In genomic region chr9:16368425-16369087, GRCh38 we compare ENCODE assay signal across 10 cellular contexts.
DNase-seq lines count a peak whose midpoint lies in the region; ATAC-seq, FAIRE-seq and TF ChIP-seq lines count a peak whose summit lies in the region.
"Had no signal": no experiment of that assay in that cellular context is flagged by ENCODE, and none has a peak within 500 bp of the region (broad histone marks: within the 10 kb centered on the region; RNA-seq: fewer than 3 reads in every experiment).

No MANE protein-coding gene starts in this region.

- no peaks in the 10 kb centered on the region for H3K9me3 ChIP-seq in RWPE2 (ENCODE audit: severe bottlenecking)

- H3K4me3 ChIP-seq in AG10803 (ENCODE audit: low read length) = no peak overlapping the region
- no peak overlapping the region for H3K4me3 ChIP-seq in RWPE2 (ENCODE audit: severe bottlenecking)
- no peak overlapping the region for H3K4me3 ChIP-seq in H7 (ENCODE audit: insufficient read depth, low read depth, low read length)
- H3K4me3 ChIP-seq: BLaER1 had no signal

- H3K27me3 ChIP-seq in RWPE2 (ENCODE audit: insufficient read depth, poor library complexity, severe bottlenecking) (no peaks in the 10 kb centered on the region), foreskin keratinocyte (no peaks in the 10 kb centered on the region), H7 (ENCODE audit: control insufficient read depth, insufficient read depth, low read length) (no peaks in the 10 kb centered on the region)
- H3K27me3 ChIP-seq: BLaER1 had no signal

- no peak for TF ChIP-seq CTCF in AG10803 (conservative IDR thresholded peaks at IDR 0.05; ENCODE audit: low read length)
- TF ChIP-seq CTCF in RWPE2 (IDR thresholded peaks at IDR 0.05; ENCODE audit: poor library complexity, severe bottlenecking) = no peak
- TF ChIP-seq CTCF in foreskin keratinocyte (conservative IDR thresholded peaks at IDR 0.05) = no peak

- FAIRE-seq in HTR-8/SVneo (lab: Jason Lieb, UNC) = peak; percentile 26

- DNase-seq in AG10803 (ENCODE audit: low read depth) = peak; percentile 35
- peak; percentile 22 for DNase-seq in HTR-8/SVneo (ENCODE audit: insufficient read length, low spot score)
- DNase-seq in RWPE2 (ENCODE audit: low spot score) = no peak
- DNase-seq in foreskin keratinocyte = peak; percentile 66 to 83
- DNase-seq in H7 = no peak
- DNase-seq in mesenteric fat pad (ENCODE audit: low spot score) = no peak
- no peak for DNase-seq in stimulated activated CD4-positive, alpha-beta T cell treated with anti-CD3 and anti-CD28 coated beads, Interleukin-2, amount 100 ng/mL, for 24 hours
- DNase-seq: GF-D8 had no signal

- H3K36me3 ChIP-seq in RWPE2 (ENCODE audit: low read depth) (no peaks in the 10 kb centered on the region), H7 (replicated peaks; ENCODE audit: control insufficient read depth, insufficient read depth, low read length) (no peaks in the 10 kb centered on the region)
- H3K36me3 ChIP-seq: BLaER1 had no signal

- H3K27ac ChIP-seq in RWPE2 (ENCODE audit: poor library complexity, severe bottlenecking) = peak overlapping the region; percentile 68
- no peak overlapping the region for H3K27ac ChIP-seq in foreskin keratinocyte
- H3K27ac ChIP-seq: BLaER1 had no signal

- H3K4me1 ChIP-seq in RWPE2 (ENCODE audit: insufficient read depth, poor library complexity, severe bottlenecking) (peaks cover 12% of the 10 kb centered on the region), foreskin keratinocyte (peaks cover 16% of the 10 kb centered on the region)

- ATAC-seq in RWPE2 (ENCODE audit: low read depth) (peak; percentile 50), foreskin keratinocyte (peak; percentile 63), GM21390 (IDR thresholded peaks at IDR 0.05; ENCODE audit: unreplicated experiment) (no peak)

Comparison
In these comparisons a context has a peak if more than half of its experiments do, and no peak if none do; other contexts are left out.
1. DNase-seq: peak in AG10803 (single experiment), HTR-8/SVneo (single experiment) and foreskin keratinocyte (2 of 2); none in RWPE2 (single experiment), H7 (single experiment), mesenteric fat pad (single experiment) and stimulated activated CD4-positive, alpha-beta T cell treated with anti-CD3 and anti-CD28 coated beads, Interleukin-2, amount 100 ng/mL, for 24 hours (0 of 2).